12 cellular contexts compared by ENCODE assay signal in the genomic region with DNA sequence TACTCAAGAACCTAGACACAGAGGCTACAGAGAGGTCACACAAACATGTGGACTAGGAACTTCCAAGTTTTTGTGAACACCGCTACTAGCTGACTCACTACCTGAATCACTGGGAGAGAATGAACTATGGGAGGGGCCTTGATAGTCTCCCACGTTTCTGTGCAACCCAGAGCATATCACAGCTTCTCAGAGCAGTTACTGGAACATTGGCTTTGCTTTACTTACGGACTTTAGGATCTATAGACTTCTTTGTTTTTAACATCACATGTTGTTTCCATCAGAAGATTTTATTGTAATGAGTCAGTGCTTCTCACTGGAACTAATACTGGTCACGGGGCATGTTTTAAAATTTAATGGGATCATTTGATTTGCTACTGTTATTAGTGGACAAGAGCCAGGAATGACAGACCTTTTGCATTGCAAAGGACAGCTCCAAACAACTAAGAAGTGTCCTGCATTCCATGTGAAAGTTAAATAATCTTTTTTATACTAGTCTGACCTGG. TPM values are rescaled to one million over a fixed set of nuclear protein-coding genes. Genes with fewer than 3 reads are reported as not detected.
A peak's percentile ranks its signal among the peaks of the same experiment; 100 is the strongest.
DNase-seq lines count a peak whose midpoint lies in the region; ATAC-seq and TF ChIP-seq lines count a peak whose summit lies in the region.
"Had no signal": no experiment of that assay in that cellular context is flagged by ENCODE, and none has a peak within 500 bp of the region (broad histone marks: within the 10 kb centered on the region; RNA-seq: fewer than 3 reads in every experiment).

No MANE protein-coding gene starts in this region.

- no peak for TF ChIP-seq RAD21 in IMR-90 (IDR thresholded peaks at IDR 0.05; ENCODE audit: low read length)

- POLR2A ChIA-PET in AG04450 (lab: Yijun Ruan, JAX) (no interaction called here), IMR-90 (lab: Charles Lee; ENCODE audit: unreplicated experiment) (no interaction called here), OCI-LY7 (lab: Charles Lee) (no interaction called here)

- CTCF ChIA-PET in AG04450 (lab: Charles Lee) (no interaction called here), IMR-90 (lab: Yijun Ruan, JAX) (interaction anchor here (1.2 kb wide), 1 partner anchor 20 kb away, joined by 3 read pairs; no protein-coding TSS in a partner anchor), OCI-LY7 (lab: Charles Lee; ENCODE audit: unreplicated experiment) (no interaction called here)

- H4K91ac ChIP-seq in IMR-90 (ENCODE audit: insufficient read depth, low read depth, low read length), result no peak overlapping the region
- H4K91ac ChIP-seq in mesenchymal stem cell (ENCODE audit: low read length), result no peak overlapping the region

- H3K9me1 ChIP-seq in IMR-90 (ENCODE audit: insufficient read depth, low read length), result 0 out of 2 replicates have a peak, but pooled peaks cover 2% of the 10 kb centered on the region

- H2BK12ac ChIP-seq in mesenchymal stem cell (ENCODE audit: low read length in 2 of 2), result no peak overlapping the region

- H2BK120ac ChIP-seq in IMR-90 (ENCODE audit: low read depth, low read length) (no peak overlapping the region), mesenchymal stem cell (ENCODE audit: low read depth, low read length) (no peak overlapping the region)

- H2AK5ac ChIP-seq in IMR-90 (ENCODE audit: low read depth, low read length) (no peak overlapping the region), mesenchymal stem cell (ENCODE audit: low read length, severe bottlenecking) (peak overlapping the region; percentile 86)

- H3K27ac ChIP-seq in AG04450 (ENCODE audit: low read depth, low read length) (peak overlapping the region; percentile 80), IMR-90 (ENCODE audit: insufficient read depth, low read length) (peak overlapping the region; percentile 27; the same call in 1 of the 2 replicates), mesenchymal stem cell (ENCODE audit: low read length, poor library complexity, severe bottlenecking) (peak overlapping the region; percentile 83), OCI-LY7 (ENCODE audit: low read depth, low read length, poor library complexity, severe bottlenecking) (no peak overlapping the region)
- H3K27ac ChIP-seq: VCaP had no signal

- no peaks in the 10 kb centered on the region for H3K9me2 ChIP-seq in OCI-LY7 (ENCODE audit: insufficient read depth, low read length)

- in situ Hi-C loops in IMR-90 (cut with MboI; ENCODE audit: low sequenced_read_pairs), result no loop called here

- dilution Hi-C loops in IMR-90 (cut with HindIII; ENCODE audit: low sequenced_read_pairs, unreplicated experiment), result no loop called here

- H3K27me3 ChIP-seq in AG04450 (ENCODE audit: control insufficient read depth, insufficient read depth, low read length), result no peaks in the 10 kb centered on the region
- H3K27me3 ChIP-seq in IMR-90 (ENCODE audit: control insufficient read depth, insufficient read depth, low read length), result peaks cover 2% of the 10 kb centered on the region; the same call in 1 of the 2 replicates
- H3K27me3 ChIP-seq in mesenchymal stem cell (ENCODE audit: control insufficient read depth in 1 of 2, insufficient read depth in 1 of 2, low read length in 2 of 2), result no peaks in the 10 kb centered on the region

- H2BK15ac ChIP-seq in IMR-90 (ENCODE audit: low read depth, low read length) (no peak overlapping the region), mesenchymal stem cell (ENCODE audit: low read depth, poor library complexity, severe bottlenecking) (no peak overlapping the region)

- H3K79me2 ChIP-seq in OCI-LY7 (ENCODE audit: insufficient read depth, low read depth, low read length), result no peaks in the 10 kb centered on the region

- H4K5ac ChIP-seq in IMR-90 (ENCODE audit: low read depth, low read length), result no peak overlapping the region

- peak; percentile 86 for DNase-seq in AG04450 (ENCODE audit: low read depth, low spot score)
- peak; percentile 97 for DNase-seq in IMR-90
- DNase-seq in cardiac fibroblast (ENCODE audit: low read depth in 2 of 2), result peak; percentile 90 to 98
- DNase-seq in mesenchymal stem cell, result peak; percentile 86
- no peak for DNase-seq in stimulated activated naive CD8-positive, alpha-beta T cell treated with anti-CD3 and anti-CD28 coated beads, Interleukin-15, Interleukin-2, amounts not matched to agents 100 U/mL and 50 U/mL, for 24 hours
- no peak for DNase-seq in OCI-LY7 (ENCODE audit: low spot score)
- DNase-seq: activated naive CD4-positive, alpha-beta T cell treated with Interleukin-2 at 50 U/mL for 16 hours; CD4-positive, alpha-beta memory T cell had no signal

- H3K23ac ChIP-seq in IMR-90 (ENCODE audit: low read depth, low read length) (no peak overlapping the region), mesenchymal stem cell (ENCODE audit: low read length in 2 of 2) (peak overlapping the region in 1 of 2 experiments; percentile 40)

- H3K36me3 ChIP-seq in IMR-90 (ENCODE audit: control insufficient read depth, insufficient read depth, low read length) (no peaks in the 10 kb centered on the region), mesenchymal stem cell (ENCODE audit: control insufficient read depth in 1 of 2, insufficient read depth in 2 of 2, low read depth in 1 of 2, low read length in 2 of 2) (no peaks in the 10 kb centered on the region), OCI-LY7 (ENCODE audit: insufficient read depth, low read length) (no peaks in the 10 kb centered on the region)

- WGBS in IMR-90 (ENCODE audit: extremely low coverage in 2 of 2, insufficient read length in 1 of 2), 2 experiments, result no CpG with 5 or more reads among the region's 4 CpGs
- WGBS in mesenchymal stem cell, result 5% methylated on average over 2 of the region's 4 CpGs

- H2BK5ac ChIP-seq in IMR-90 (ENCODE audit: low read depth, low read length, poor library complexity, severe bottlenecking) (peak overlapping the region; percentile 33), mesenchymal stem cell (ENCODE audit: low read depth, low read length, poor library complexity, severe bottlenecking) (peak overlapping the region; percentile 48)

- H3K9me3 ChIP-seq in AG04450 (ENCODE audit: control insufficient read depth, insufficient read depth, low read length) (no peaks in the 10 kb centered on the region), IMR-90 (ENCODE audit: control insufficient read depth, insufficient read depth, low read length) (no peaks in the 10 kb centered on the region), mesenchymal stem cell (ENCODE audit: control insufficient read depth, low read length) (no peaks in the 10 kb centered on the region), OCI-LY7 (ENCODE audit: low read length) (no peaks in the 10 kb centered on the region)

- H3K56ac ChIP-seq in IMR-90 (ENCODE audit: extremely low read depth, insufficient read depth, low read length), result no peak overlapping the region

- H3K79me1 ChIP-seq in IMR-90 (ENCODE audit: low read depth in 1 of 2, low read length in 2 of 2) (no peaks in the 10 kb centered on the region), mesenchymal stem cell (replicated peaks; ENCODE audit: low read length, poor library complexity, severe bottlenecking) (no peaks in the 10 kb centered on the region)

- TF ChIP-seq CTCF in AG04450 (IDR thresholded peaks at IDR 0.05; ENCODE audit: low read depth, low read length) (no peak), IMR-90 (conservative IDR thresholded peaks at IDR 0.05; ENCODE audit: low read depth, low read length) (no peak), cardiac fibroblast (IDR thresholded peaks at IDR 0.05; ENCODE audit: low read depth, low read length) (no peak), OCI-LY7 (conservative IDR thresholded peaks at IDR 0.05; ENCODE audit: low read length) (no peak)

- H3K9ac ChIP-seq in IMR-90 (ENCODE audit: low read depth, low read length) (no peak overlapping the region), mesenchymal stem cell (ENCODE audit: low read length) (peak overlapping the region; percentile 29)

- H4K20me1 ChIP-seq in IMR-90 (ENCODE audit: insufficient read depth, low read length), result no peaks in the 10 kb centered on the region
- H4K20me1 ChIP-seq in OCI-LY7 (ENCODE audit: insufficient read depth, low read length), result no peaks in the 10 kb centered on the region

- ATAC-seq in IMR-90 (ENCODE audit: low read depth) (peak; percentile 96), GM18511 (IDR thresholded peaks at IDR 0.05; ENCODE audit: unreplicated experiment) (no peak), GM19397 (IDR thresholded peaks at IDR 0.05; ENCODE audit: unreplicated experiment) (no peak)
- no peak for ATAC-seq in stimulated activated naive CD8-positive, alpha-beta T cell treated with anti-CD3 and anti-CD28 coated beads, Interleukin-15, Interleukin-2, amounts not matched to agents 100 U/mL and 50 U/mL, for 24 hours
- ATAC-seq: stimulated activated memory B cell treated with anti-CD40 and anti-IgM and Interleukin-4, amounts not matched to agents 10 μg/mL and 1 μg/mL and 100 μg/mL, for 72 hours had no signal

- no peak overlapping the region for H3K14ac ChIP-seq in IMR-90 (replicated peaks; ENCODE audit: low read depth, low read length)
- no peak overlapping the region for H3K14ac ChIP-seq in mesenchymal stem cell (ENCODE audit: low read length in 2 of 2)

- BruUV-seq in IMR-90 (replicated peaks; lab: Mats Ljungman, UMichigan) (no TSS peak), OCI-LY7 (replicated peaks; lab: Mats Ljungman, UMichigan) (no TSS peak)

- intact Hi-C loops in IMR-90 (cut with micrococcal nuclease), result loop anchor here (10.0 kb wide), 1 partner anchor 179 kb away; no protein-coding TSS in a partner anchor
- intact Hi-C loops in OCI-LY7 (cut with micrococcal nuclease; ENCODE audit: unreplicated experiment), result no loop called here

- H3K4me2 ChIP-seq in IMR-90 (ENCODE audit: low read depth, low read length) (peak overlapping the region; percentile 37; the same call in 1 of the 2 replicates), mesenchymal stem cell (ENCODE audit: low read length, poor library complexity, severe bottlenecking) (no peak overlapping the region), OCI-LY7 (ENCODE audit: low read length) (no peak overlapping the region)

- no peak for TF ChIP-seq POLR2A in IMR-90 (IDR thresholded peaks at IDR 0.05; ENCODE audit: low read depth, low read length)

- H2AFZ ChIP-seq in IMR-90 (replicated peaks; ENCODE audit: low read length, poor library complexity), result no peak overlapping the region
- no peak overlapping the region for H2AFZ ChIP-seq in mesenchymal stem cell (ENCODE audit: low read depth, low read length)
- H2AFZ ChIP-seq in OCI-LY7 (ENCODE audit: low read length), result no peak overlapping the region

- H2BK20ac ChIP-seq in IMR-90 (ENCODE audit: low read depth, low read length), result no peak overlapping the region; the same call in 1 of the 2 replicates

- H3K4me1 ChIP-seq in IMR-90 (ENCODE audit: control insufficient read depth, insufficient read depth, low read length) (peaks cover 3% of the 10 kb centered on the region), mesenchymal stem cell (ENCODE audit: control insufficient read depth, insufficient read depth, low read depth, low read length) (peaks cover 4% of the 10 kb centered on the region), OCI-LY7 (ENCODE audit: insufficient read depth, low read length, poor library complexity, severe bottlenecking) (no peaks in the 10 kb centered on the region)

- no peak overlapping the region for H3K4ac ChIP-seq in IMR-90 (ENCODE audit: low read depth, low read length)
- H3K4ac ChIP-seq in mesenchymal stem cell (ENCODE audit: low read depth in 1 of 2, low read length in 2 of 2), result no peak overlapping the region

- no peak overlapping the region for H3K18ac ChIP-seq in IMR-90 (ENCODE audit: low read depth, low read length)
- no peak overlapping the region for H3K18ac ChIP-seq in mesenchymal stem cell (ENCODE audit: low read depth in 1 of 2, low read length in 2 of 2)

- H4K8ac ChIP-seq in IMR-90 (ENCODE audit: low read depth in 2 of 2, low read length in 2 of 2), result no peak overlapping the region
- H4K8ac ChIP-seq in mesenchymal stem cell (ENCODE audit: low read length), result no peak overlapping the region

- no peak overlapping the region for H2AK9ac ChIP-seq in IMR-90 (replicated peaks; ENCODE audit: low read depth, low read length, poor library complexity)

- no peak overlapping the region for H3K4me3 ChIP-seq in AG04450 (ENCODE audit: low read depth, low read length)
- no peak overlapping the region for H3K4me3 ChIP-seq in IMR-90 (ENCODE audit: insufficient read depth, low read depth, low read length)
- no peak overlapping the region for H3K4me3 ChIP-seq in cardiac fibroblast (replicated peaks in 1 of 2; ENCODE audit: low read depth in 2 of 2, low read length in 2 of 2)
- H3K4me3 ChIP-seq in mesenchymal stem cell (ENCODE audit: insufficient read depth in 1 of 2, low read depth in 1 of 2, low read length in 2 of 2), result no peak overlapping the region
- H3K4me3 ChIP-seq in OCI-LY7 (ENCODE audit: low read depth, low read length, poor library complexity, severe bottlenecking), result no peak overlapping the region

RNA-seq across cellular contexts. Expression of a gene that starts 35.6 kb away (rescaled TPM):
- polyA plus RNA-seq in AG04450 (2011; rRNA removed), result 0.05 and 0.11 TPM in 2 replicates
- not detected in 2 replicates for polyA minus RNA-seq in AG04450 (2011; rRNA and poly(A)+ RNA removed)
- not detected in 2 replicates for total RNA-seq in IMR-90 (2012; rRNA removed)
- not detected in 2 replicates for polyA plus RNA-seq in IMR-90 (2012; rRNA removed)
- 0.02 TPM in 1 of 2 replicates, not detected in the other for polyA plus RNA-seq in IMR-90 (2012; cell fraction: cytosol; rRNA removed)
- polyA plus RNA-seq in IMR-90 (2012; cell fraction: nucleus; rRNA removed; ENCODE audit: low replicate concordance), result not detected in 2 replicates
- 0.52 TPM for polyA plus RNA-seq in mesenchymal stem cell (2013, experiment 1 of 2)
- polyA plus RNA-seq in mesenchymal stem cell (2013, experiment 2 of 2), result 0.40 TPM
- 0.10 and 0.13 TPM in 2 replicates for total RNA-seq in OCI-LY7 (2014; rRNA removed; shearing (Covaris generic))
- not detected in 2 replicates for total RNA-seq in OCI-LY7 (2022)

Comparison
In these comparisons a context has a peak if more than half of its experiments do, and no peak if none do; other contexts are left out.
1. DNase-seq: peak in AG04450 (single experiment), IMR-90 (single experiment), cardiac fibroblast (2 of 2) and mesenchymal stem cell (single experiment); none in stimulated activated naive CD8-positive, alpha-beta T cell treated with anti-CD3 and anti-CD28 coated beads, Interleukin-15, Interleukin-2, amounts not matched to agents 100 U/mL and 50 U/mL, for 24 hours (single experiment) and OCI-LY7 (single experiment).